ENCODE assay signal across 8 cellular contexts in genomic region chr20:50625986-50626677, GRCh38.
DNase-seq lines count a peak whose midpoint lies in the region; ATAC-seq, FAIRE-seq and TF ChIP-seq lines count a peak whose summit lies in the region.

No MANE protein-coding gene starts in this region.

- H3K27me3 ChIP-seq in BE2C: no peaks in the 10 kb centered on the region
- H3K27me3 ChIP-seq in endothelial cell of umbilical vein (ENCODE audit: control insufficient read depth in 2 of 2, insufficient read depth in 2 of 2, low read length in 2 of 2): no peaks in the 10 kb centered on the region
- H3K27me3 ChIP-seq in ovary: no peaks in the 10 kb centered on the region

- no peaks in the 10 kb centered on the region for H3K79me2 ChIP-seq in endothelial cell of umbilical vein (ENCODE audit: control insufficient read depth, insufficient read depth, low read length)

- dilution Hi-C loops in endothelial cell of umbilical vein (cut with MboI; ENCODE audit: extremely low pct_ligation_motif_present, low sequenced_read_pairs): no loop called here

- no peak overlapping the region for H2AFZ ChIP-seq in endothelial cell of umbilical vein (ENCODE audit: low read depth, low read length)

- CTCF ChIA-PET in endothelial cell of umbilical vein (lab: Charles Lee): interaction anchor here (0.6 to 10.2 kb wide), 12 partner anchors 10 to 165 kb away, joined by 3 to 181 read pairs (median 6); no protein-coding TSS in a partner anchor

- WGBS in ovary, 3 donors: 32 to 36% (median 33%) methylated on average over 14 to 15 of the region's 15 CpGs

- TF ChIP-seq EP300 in ovary (IDR thresholded peaks at IDR 0.05): no peak

- H3K9me1 ChIP-seq in endothelial cell of umbilical vein (replicated peaks; ENCODE audit: control insufficient read depth, extremely low read depth, insufficient read depth, low read length): no peaks in the 10 kb centered on the region

- FAIRE-seq in endothelial cell of umbilical vein (lab: Jason Lieb, UNC): no peak

- no peaks in the 10 kb centered on the region for H3K9me3 ChIP-seq in BE2C
- H3K9me3 ChIP-seq in endothelial cell of umbilical vein (replicated peaks; ENCODE audit: control insufficient read depth, insufficient read depth, low read length): no peaks in the 10 kb centered on the region
- no peaks in the 10 kb centered on the region for H3K9me3 ChIP-seq in ovary

- in situ Hi-C loops in GM13976 (cut with MboI; ENCODE audit: low sequenced_read_pairs, unreplicated experiment): no loop called here

- H4K20me1 ChIP-seq in endothelial cell of umbilical vein (replicated peaks; ENCODE audit: control insufficient read depth, extremely low read depth, insufficient read depth, low read length): no peaks in the 10 kb centered on the region

- BruUV-seq in endothelial cell of umbilical vein (replicated peaks; lab: Mats Ljungman, UMichigan): no TSS peak

- H3K27ac ChIP-seq in endothelial cell of umbilical vein (ENCODE audit: insufficient read depth, low read depth, low read length): no peak overlapping the region
- peak overlapping the region in 1 of 2 donors; percentile 40 for H3K27ac ChIP-seq in ovary

- no peak for ATAC-seq in HG02840 (IDR thresholded peaks at IDR 0.05; ENCODE audit: low FRiP score, unreplicated experiment)
- ATAC-seq in GM18502 (IDR thresholded peaks at IDR 0.05; ENCODE audit: poor library complexity, unreplicated experiment): no peak

- H3K4me1 ChIP-seq in BE2C (peaks cover 22% of the 10 kb centered on the region), endothelial cell of umbilical vein (ENCODE audit: control insufficient read depth, extremely low read depth, insufficient read depth, low read length) (no peaks in the 10 kb centered on the region), ovary (ENCODE audit: insufficient read depth) (peaks cover 7% of the 10 kb centered on the region)

- POLR2A ChIA-PET in endothelial cell of umbilical vein (lab: Charles Lee): no interaction called here

- H3K9ac ChIP-seq in endothelial cell of umbilical vein (replicated peaks; ENCODE audit: extremely low read depth, insufficient read depth, low read length): no peak overlapping the region

- peak; percentile 69 for TF ChIP-seq CTCF in BE2C (IDR thresholded peaks at IDR 0.05; ENCODE audit: low read depth, low read length)
- peak; percentile 29 for TF ChIP-seq CTCF in endothelial cell of umbilical vein (IDR thresholded peaks at IDR 0.05; ENCODE audit: extremely low read depth in 1 of 2, insufficient read depth in 1 of 2, low read depth in 1 of 2, low read length in 2 of 2)
- TF ChIP-seq CTCF in ovary (IDR thresholded peaks at IDR 0.05): peak; percentile 33 to 66 (median 66)
- TF ChIP-seq CTCF in GM13976 (IDR thresholded peaks at IDR 0.05; ENCODE audit: borderline replicate concordance, control extremely low read depth, extremely low read depth, insufficient read depth, missing control alignments): no peak

- TF ChIP-seq POLR2A in endothelial cell of umbilical vein (IDR thresholded peaks at IDR 0.05; ENCODE audit: low read depth, low read length) (no peak), ovary (IDR thresholded peaks at IDR 0.05) (no peak)

- no peak overlapping the region for H3K4me2 ChIP-seq in endothelial cell of umbilical vein (ENCODE audit: insufficient read depth, low read length)

- peak; percentile 65 for DNase-seq in BE2C
- DNase-seq in HK-2 (ENCODE audit: unreplicated experiment): peak; percentile 55
- peak; percentile 50 for DNase-seq in RPMI7951 (ENCODE audit: low read depth)
- DNase-seq in endothelial cell of umbilical vein (ENCODE audit: low read depth, low spot score): no peak
- peak; percentile 73 to 84 (median 75) for DNase-seq in ovary
- no peak for DNase-seq in GM13976 (ENCODE audit: low spot score)

- H3K4me3 ChIP-seq in BE2C (ENCODE audit: low read depth, low read length): no peak overlapping the region
- no peak overlapping the region for H3K4me3 ChIP-seq in endothelial cell of umbilical vein (replicated peaks in 1 of 3; ENCODE audit: insufficient read depth in 1 of 3, low read depth in 1 of 3, low read length in 3 of 3)
- H3K4me3 ChIP-seq in ovary: no peak overlapping the region

- intact Hi-C loops in endothelial cell of umbilical vein (cut with micrococcal nuclease) (loop anchor here (2.0 kb wide), 1 partner anchor 123 kb away; no protein-coding TSS in a partner anchor), ovary (cut with DNase I) (loop anchor here in 2 of 4 donors (5.0 to 10.0 kb wide), 2 partner anchors 89 to 121 kb away; no protein-coding TSS in a partner anchor)

- H3K36me3 ChIP-seq in BE2C (no peaks in the 10 kb centered on the region), endothelial cell of umbilical vein (ENCODE audit: control insufficient read depth in 2 of 2, extremely low read depth in 1 of 2, insufficient read depth in 2 of 2, low read length in 2 of 2) (no peaks in the 10 kb centered on the region), ovary (no peaks in the 10 kb centered on the region)

TF ChIP-seq in endothelial cell of umbilical vein, 7 proteins besides CTCF, POLR2A, EP300 and RAD21:
- TF ChIP-seq JUN (IDR thresholded peaks at IDR 0.05; ENCODE audit: borderline replicate concordance, insufficient read depth, insufficient read length, low read depth): no peak
- TF ChIP-seq EZH2 (IDR thresholded peaks at IDR 0.05; ENCODE audit: borderline replicate concordance, low read depth, low read length, severe bottlenecking): no peak
- TF ChIP-seq FOS (IDR thresholded peaks at IDR 0.05; ENCODE audit: borderline replicate concordance, insufficient read depth, low read length): no peak
TF ChIP-seq in endothelial cell of umbilical vein: peak in this region for 0.

Comparison
In these comparisons a context has a peak if more than half of its experiments do, and no peak if none do; other contexts are left out.
1. DNase-seq: peak in BE2C (single experiment), HK-2 (single experiment), RPMI7951 (single experiment) and ovary (5 of 5); none in endothelial cell of umbilical vein (single experiment) and GM13976 (single experiment).